In genomic region chr7:7569113-7569527, GRCh38 we compare ENCODE assay signal across 7 cellular contexts. TPM values are rescaled to one million over a fixed set of nuclear protein-coding genes. Genes with fewer than 3 reads are reported as not detected.
A peak's percentile ranks its signal among the peaks of the same experiment; 100 is the strongest.
DNase-seq lines count a peak whose midpoint lies in the region; ATAC-seq and TF ChIP-seq lines count a peak whose summit lies in the region.

No MANE protein-coding gene starts in this region.

- peak; percentile 60 for ATAC-seq in GM18870 (IDR thresholded peaks at IDR 0.05; ENCODE audit: unreplicated experiment)
- peak; percentile 30 for ATAC-seq in HG02798 (IDR thresholded peaks at IDR 0.05; ENCODE audit: poor library complexity, unreplicated experiment)
- no peak for ATAC-seq in PC-3
- ATAC-seq in naive thymus-derived CD4-positive, alpha-beta T cell: peak; percentile 36

- H3K27ac Mint-ChIP-seq in naive thymus-derived CD4-positive, alpha-beta T cell: peak overlapping the region; percentile 81 to 91 (median 85)

- POLR2A ChIA-PET in PC-3 (lab: Charles Lee; ENCODE audit: unreplicated experiment): no interaction called here
- POLR2A ChIA-PET in naive thymus-derived CD4-positive, alpha-beta T cell (lab: Charles Lee): interaction anchor here (0.6 to 2.1 kb wide), 4 partner anchors 72 to 438 kb away, joined by 3 to 8 read pairs (median 6); partner anchors contain the start of genes C1GALT1 and UMAD1

- H2AFZ ChIP-seq in PC-3 (ENCODE audit: low read length): no peak overlapping the region

- peaks cover 7 to 22% (median 15%) of the 10 kb centered on the region in 5 donors for H3K36me3 Mint-ChIP-seq in naive thymus-derived CD4-positive, alpha-beta T cell

- H3K9me3 Mint-ChIP-seq in naive thymus-derived CD4-positive, alpha-beta T cell: no peaks in the 10 kb centered on the region

- H3K4me2 ChIP-seq in PC-3 (ENCODE audit: low read length): peak overlapping the region; percentile 97

- no peaks in the 10 kb centered on the region for H3K9me2 ChIP-seq in PC-3 (replicated peaks; ENCODE audit: low read length)

- H3K27ac ChIP-seq in PC-3 (ENCODE audit: low read length): no peak overlapping the region
- H3K27ac ChIP-seq in naive thymus-derived CD4-positive, alpha-beta T cell (ENCODE audit: low read depth, low read length): peak overlapping the region; percentile 98

- CTCF ChIA-PET in PC-3 (lab: Charles Lee): no interaction called here
- CTCF ChIA-PET in naive thymus-derived CD4-positive, alpha-beta T cell (lab: Charles Lee): interaction anchor here (1.3 kb wide), 1 partner anchor 466 kb away, joined by 4 read pairs; no protein-coding TSS in a partner anchor

- peak overlapping the region in 9 of 10 donors; percentile 75 to 92 (median 86) for H3K4me3 Mint-ChIP-seq in naive thymus-derived CD4-positive, alpha-beta T cell

- no TSS peak for BruUV-seq in PC-3 (replicated peaks; lab: Mats Ljungman, UMichigan)

- H3K27me3 ChIP-seq in PC-3 (ENCODE audit: low read length): no peaks in the 10 kb centered on the region
- no peaks in the 10 kb centered on the region for H3K27me3 ChIP-seq in naive thymus-derived CD4-positive, alpha-beta T cell (ENCODE audit: control insufficient read depth in 2 of 2, insufficient read depth in 2 of 2, low read length in 2 of 2)

- 0 out of 2 replicates have a peak, but pooled peaks cover 6% of the 10 kb centered on the region for H3K36me3 ChIP-seq in PC-3 (ENCODE audit: low read depth, low read length)
- H3K36me3 ChIP-seq in naive thymus-derived CD4-positive, alpha-beta T cell (ENCODE audit: control insufficient read depth in 2 of 3, insufficient read depth in 3 of 3, low read length in 3 of 3): no peaks in the 10 kb centered on the region

- H3K4me1 ChIP-seq in PC-3 (ENCODE audit: insufficient read depth, low read length): peaks cover 43% of the 10 kb centered on the region
- H3K4me1 ChIP-seq in naive thymus-derived CD4-positive, alpha-beta T cell (ENCODE audit: control insufficient read depth in 2 of 2, insufficient read depth in 2 of 2, low read length in 2 of 2): peaks cover 27 to 29% of the 10 kb centered on the region in 2 donors

- DNase-seq in PC-3: no peak
- DNase-seq in naive thymus-derived CD4-positive, alpha-beta T cell: peak in 7 of 9 donors; percentile 37 to 55 (median 43)
- no peak for DNase-seq in islet precursor cell
- no peak for DNase-seq in NCI-H2107 treated with DMSO at 0.1 percent for 48 hours (lab: John Stamatoyannopoulos, UW; ENCODE audit: unreplicated experiment)
- DNase-seq in kidney glomerular epithelial cell (lab: John Stamatoyannopoulos, UW): no peak

- no peak for TF ChIP-seq CTCF in PC-3 (conservative IDR thresholded peaks at IDR 0.05; ENCODE audit: low read depth, low read length)

- peaks cover 64% of the 10 kb centered on the region for H3K79me2 ChIP-seq in PC-3 (ENCODE audit: low read length)

- H3K4me3 ChIP-seq in PC-3 (ENCODE audit: low read length): peak overlapping the region; percentile 86
- peak overlapping the region; percentile 21 for H3K4me3 ChIP-seq in naive thymus-derived CD4-positive, alpha-beta T cell (ENCODE audit: low read length)

- no peaks in the 10 kb centered on the region for H3K9me3 ChIP-seq in PC-3 (ENCODE audit: low read length)
- no peaks in the 10 kb centered on the region for H3K9me3 ChIP-seq in naive thymus-derived CD4-positive, alpha-beta T cell (ENCODE audit: control insufficient read depth in 2 of 3, low read length in 3 of 3)

- no peaks in the 10 kb centered on the region for H3K27me3 Mint-ChIP-seq in naive thymus-derived CD4-positive, alpha-beta T cell

- peaks cover 4% of the 10 kb centered on the region for H3F3A ChIP-seq in PC-3 (ENCODE audit: low read length, unreplicated experiment)

- no peaks in the 10 kb centered on the region for H4K20me1 ChIP-seq in PC-3 (ENCODE audit: low read length)

- peaks cover 21 to 55% (median 39%) of the 10 kb centered on the region in 7 donors for H3K4me1 Mint-ChIP-seq in naive thymus-derived CD4-positive, alpha-beta T cell

- intact Hi-C loops in PC-3 (cut with micrococcal nuclease): no loop called here
- intact Hi-C loops in naive thymus-derived CD4-positive, alpha-beta T cell (cut with micrococcal nuclease): loop anchor here (1.0 to 10.0 kb wide), 5 partner anchors 196 to 1297 kb away; partner anchors contain the start of genes CYTH3 (in 1 of the 2) and ZDHHC4 (in 1 of the 2)

- H3K9ac ChIP-seq in PC-3 (ENCODE audit: low read length): no peak overlapping the region

RNA-seq across cellular contexts. Expression of gene MIOS, which starts 2.4 kb away (rescaled TPM):
- 18.6 and 26.6 TPM in 2 replicates for total RNA-seq in PC-3 (2014; rRNA removed)
- total RNA-seq in naive thymus-derived CD4-positive, alpha-beta T cell: 10 to 100 TPM; 24.3 to 31.7 (median 28.7) TPM
- polyA plus RNA-seq in naive thymus-derived CD4-positive, alpha-beta T cell: 10 to 100 TPM; 15.6 to 21.6 TPM

RNA-seq across cellular contexts. Expression of gene COL28A1, which starts 33.4 kb away (rescaled TPM):
- total RNA-seq in PC-3 (2014; rRNA removed): 0.26 TPM in 1 of 2 replicates, not detected in the other
- total RNA-seq in naive thymus-derived CD4-positive, alpha-beta T cell: under 1 TPM in 4 of 5 experiments, not detected in 1; 0.24 to 0.49 (median 0.41) TPM
- under 1 TPM in 1 of 2 donors, not detected in 1; 0.12 TPM for polyA plus RNA-seq in naive thymus-derived CD4-positive, alpha-beta T cell

Comparison
In these comparisons a context has a peak if more than half of its experiments do, and no peak if none do; other contexts are left out.
1. DNase-seq: peak in naive thymus-derived CD4-positive, alpha-beta T cell (7 of 9); none in PC-3 (single experiment), islet precursor cell (single experiment), NCI-H2107 treated with DMSO at 0.1 percent for 48 hours (single experiment) and kidney glomerular epithelial cell (single experiment).